Comparison of ENCODE assay signal across 17 cellular contexts in the genomic region with DNA sequence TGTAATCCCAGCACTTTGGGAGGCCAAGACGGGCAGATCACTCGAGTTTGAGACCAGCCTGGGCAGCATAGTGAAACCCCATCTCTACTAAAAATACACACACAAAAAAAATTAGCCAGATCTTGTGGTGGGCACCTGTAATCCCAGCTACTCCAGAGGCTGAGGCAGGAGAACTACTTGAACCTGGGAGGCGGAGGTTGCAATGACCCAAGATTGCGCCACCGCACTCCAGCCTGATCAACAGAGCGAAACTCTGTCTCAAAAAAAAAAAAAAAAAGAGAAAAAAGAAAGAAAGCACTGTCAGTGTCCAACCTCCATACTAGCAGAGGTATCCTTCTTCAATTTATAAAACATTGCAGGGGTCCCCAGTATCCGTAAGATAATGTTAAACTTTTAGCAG.
"Had no signal": no experiment of that assay in that cellular context is flagged by ENCODE, and none has a peak within 500 bp of the region (broad histone marks: within the 10 kb centered on the region; RNA-seq: fewer than 3 reads in every experiment).

No MANE protein-coding gene starts in this region.

- H3K36me3 ChIP-seq: neutrophil, upper lobe of left lung had no signal

- H3K27ac ChIP-seq: foreskin keratinocyte, neutrophil, psoas muscle, spleen had no signal

- H3K27me3 ChIP-seq: foreskin keratinocyte, neutrophil, spleen, upper lobe of left lung had no signal

- DNase-seq: foreskin keratinocyte; immature natural killer cell; left ventricle myocardium superior; mesendoderm; naive B cell; psoas muscle; retina; spleen; stimulated activated CD4-positive, alpha-beta T cell treated with anti-CD3 and anti-CD28 coated beads, Interleukin-15, amount 100 ng/mL, for 24 hours; stimulated activated CD4-positive, alpha-beta T cell treated with anti-CD3 and anti-CD28 coated beads, Interleukin-1b, Interleukin-23, amount 100 ng/mL, for 48 hours; stimulated activated CD4-positive, alpha-beta T cell treated with anti-CD3 and anti-CD28 coated beads, Interleukin-4, amount 100 ng/mL, for 4 hours; stimulated activated naive CD4-positive, alpha-beta T cell treated with Interleukin-2 at 50 U/mL for 16 hours had no signal

- H3K36me3 Mint-ChIP-seq: immature natural killer cell, naive B cell had no signal

- H3K4me1 ChIP-seq: foreskin keratinocyte had no signal

- H3K27me3 Mint-ChIP-seq: central memory CD8-positive, alpha-beta T cell; naive B cell had no signal

- ATAC-seq: foreskin keratinocyte, left ventricle myocardium superior, psoas muscle, sciatic nerve had no signal

- H3K4me3 Mint-ChIP-seq: central memory CD8-positive, alpha-beta T cell; immature natural killer cell; naive B cell had no signal

- H3K4me3 ChIP-seq: psoas muscle, spleen, upper lobe of left lung had no signal

- H3K9me3 Mint-ChIP-seq: central memory CD8-positive, alpha-beta T cell; immature natural killer cell; naive B cell had no signal

- H3K9me3 ChIP-seq: neutrophil, psoas muscle, spleen, upper lobe of left lung had no signal

- FAIRE-seq: keratinocyte had no signal
